ENCODE assay signal across 13 cellular contexts in the genomic region with DNA sequence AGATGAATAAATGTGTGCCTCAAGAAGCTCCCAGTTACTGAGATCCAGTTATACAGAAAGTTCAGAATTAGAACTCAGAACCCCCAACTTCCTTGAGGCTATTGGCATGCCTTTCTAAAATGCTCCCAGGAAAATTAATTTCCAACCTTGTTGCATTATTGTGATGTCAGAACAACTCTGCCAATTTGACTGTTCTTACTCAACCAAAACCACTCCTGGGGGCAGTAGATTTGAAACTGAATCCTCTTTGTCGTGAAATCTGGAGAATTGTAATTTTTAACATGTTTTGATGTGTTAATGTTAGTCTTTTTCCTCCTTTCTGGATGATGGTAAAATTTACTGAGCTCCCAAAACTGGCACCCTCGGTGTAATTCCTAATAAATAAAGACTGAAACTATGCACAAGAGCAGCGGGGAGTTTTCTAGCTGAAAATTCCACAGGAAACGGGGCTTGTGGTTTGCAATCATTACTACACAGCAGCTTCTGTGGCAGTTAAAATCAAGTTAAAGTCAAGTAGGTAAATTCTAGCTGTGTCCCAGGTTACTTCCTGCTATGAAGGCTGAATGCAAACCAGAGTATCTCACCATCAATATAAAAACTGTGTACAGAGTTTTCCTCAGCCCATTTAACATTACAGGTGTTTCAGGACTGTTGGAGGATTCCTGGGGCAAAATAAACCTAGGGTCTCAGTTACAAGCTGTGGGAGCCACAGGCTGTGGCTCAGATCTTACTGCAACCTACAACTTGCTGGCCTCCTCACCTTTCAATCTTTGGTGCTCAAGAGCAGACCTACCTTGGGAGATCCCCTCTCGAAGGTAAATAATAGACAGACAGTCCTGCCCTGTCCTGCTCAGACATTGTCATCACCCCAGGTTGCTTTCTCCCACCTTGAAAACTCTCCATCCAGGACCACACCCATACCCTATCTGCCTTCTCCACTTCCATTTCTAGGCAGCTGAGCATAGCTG.
A peak's percentile ranks its signal among the peaks of the same experiment; 100 is the strongest.
DNase-seq lines count a peak whose midpoint lies in the region; ATAC-seq and TF ChIP-seq lines count a peak whose summit lies in the region.
"Had no signal": no experiment of that assay in that cellular context is flagged by ENCODE, and none has a peak within 500 bp of the region (broad histone marks: within the 10 kb centered on the region; RNA-seq: fewer than 3 reads in every experiment).

No MANE protein-coding gene starts in this region.

- no TSS peak for BruUV-seq in Caco-2 (replicated peaks; lab: Mats Ljungman, UMichigan)

- intact Hi-C loops in Caco-2 (cut with micrococcal nuclease; ENCODE audit: unreplicated experiment): no loop called here

- peaks cover 31% of the 10 kb centered on the region for H3K27me3 Mint-ChIP-seq in CD4-positive, CD25-positive, alpha-beta regulatory T cell
- H3K27me3 Mint-ChIP-seq in T-helper 17 cell (peaks cover 15% of the 10 kb centered on the region), Caco-2 (ENCODE audit: insufficient read depth, unreplicated experiment) (peaks cover 8% of the 10 kb centered on the region)

- peaks cover 6% of the 10 kb centered on the region for H3K4me1 ChIP-seq in CD4-positive, CD25-positive, alpha-beta regulatory T cell (ENCODE audit: control insufficient read depth, insufficient read depth, low read length, poor library complexity, severe bottlenecking)
- no peaks in the 10 kb centered on the region for H3K4me1 ChIP-seq in Caco-2
- H3K4me1 ChIP-seq: neural progenitor cell, thyroid gland had no signal

- H3K4me1 Mint-ChIP-seq in CD4-positive, CD25-positive, alpha-beta regulatory T cell: peaks cover 0 to 16% (median 9%) of the 10 kb centered on the region in 4 donors
- peaks cover 11% of the 10 kb centered on the region for H3K4me1 Mint-ChIP-seq in T-helper 17 cell
- H3K4me1 Mint-ChIP-seq in Caco-2 (ENCODE audit: low read depth, unreplicated experiment): no peaks in the 10 kb centered on the region
- H3K4me1 Mint-ChIP-seq: endodermal cell had no signal

- POLR2A ChIA-PET in Caco-2 (lab: Charles Lee): no interaction called here

- ATAC-seq in CD4-positive, CD25-positive, alpha-beta regulatory T cell (ENCODE audit: low read depth in 2 of 2): no peak
- ATAC-seq in GM19023 (IDR thresholded peaks at IDR 0.05; ENCODE audit: unreplicated experiment) (peak; percentile 63), HG02943 (IDR thresholded peaks at IDR 0.05; ENCODE audit: low read depth, unreplicated experiment) (peak; percentile 80), T-helper 17 cell (peak; percentile 69)

- H3K27ac ChIP-seq in CD4-positive, CD25-positive, alpha-beta regulatory T cell (ENCODE audit: insufficient read depth, low read length, poor library complexity, severe bottlenecking): no peak overlapping the region
- H3K27ac ChIP-seq: neural progenitor cell, thyroid gland had no signal

- no peak overlapping the region for H3K4me3 Mint-ChIP-seq in CD4-positive, CD25-positive, alpha-beta regulatory T cell
- H3K4me3 Mint-ChIP-seq in T-helper 17 cell (no peak overlapping the region), Caco-2 (ENCODE audit: unreplicated experiment) (no peak overlapping the region)
- H3K4me3 Mint-ChIP-seq: endodermal cell, neural progenitor cell had no signal

- no peaks in the 10 kb centered on the region for H3K9me3 ChIP-seq in CD4-positive, CD25-positive, alpha-beta regulatory T cell (ENCODE audit: control insufficient read depth in 2 of 2, low read length in 2 of 2)
- no peaks in the 10 kb centered on the region for H3K9me3 ChIP-seq in T-helper 17 cell (ENCODE audit: control insufficient read depth, low read length, poor library complexity, severe bottlenecking)
- H3K9me3 ChIP-seq in Caco-2: no peaks in the 10 kb centered on the region
- H3K9me3 ChIP-seq: thyroid gland had no signal

- H3K9me3 Mint-ChIP-seq in CD4-positive, CD25-positive, alpha-beta regulatory T cell: peaks cover 0 to 2% (median 0%) of the 10 kb centered on the region in 7 donors
- H3K9me3 Mint-ChIP-seq in Caco-2 (ENCODE audit: unreplicated experiment): no peaks in the 10 kb centered on the region
- H3K9me3 Mint-ChIP-seq: neural progenitor cell had no signal

- no peak for TF ChIP-seq CTCF in Caco-2 (IDR thresholded peaks at IDR 0.05; ENCODE audit: insufficient read depth in 1 of 2, low read depth in 1 of 2, low read length in 1 of 2, severe bottlenecking in 1 of 2, unreplicated experiment in 1 of 2)

- no peak overlapping the region for H3K4me3 ChIP-seq in CD4-positive, CD25-positive, alpha-beta regulatory T cell (ENCODE audit: low read depth, low read length)
- H3K4me3 ChIP-seq in Caco-2 (ENCODE audit: low read depth, low read length): no peak overlapping the region
- H3K4me3 ChIP-seq: neural progenitor cell, thyroid gland had no signal

- no peaks in the 10 kb centered on the region for H3K36me3 Mint-ChIP-seq in CD4-positive, CD25-positive, alpha-beta regulatory T cell
- no peaks in the 10 kb centered on the region for H3K36me3 Mint-ChIP-seq in T-helper 17 cell (ENCODE audit: low read depth)
- no peaks in the 10 kb centered on the region for H3K36me3 Mint-ChIP-seq in Caco-2 (ENCODE audit: insufficient read depth, unreplicated experiment)
- H3K36me3 Mint-ChIP-seq: neural progenitor cell had no signal

- CTCF ChIA-PET in Caco-2 (lab: Charles Lee): no interaction called here

- H3K27ac Mint-ChIP-seq in CD4-positive, CD25-positive, alpha-beta regulatory T cell: peak overlapping the region in 2 of 3 donors; percentile 36 to 83
- peak overlapping the region; percentile 39 for H3K27ac Mint-ChIP-seq in T-helper 17 cell
- H3K27ac Mint-ChIP-seq in Caco-2 (ENCODE audit: unreplicated experiment): no peak overlapping the region
- H3K27ac Mint-ChIP-seq: endodermal cell, neural progenitor cell had no signal

- peaks cover 4% of the 10 kb centered on the region for H3K27me3 ChIP-seq in CD4-positive, CD25-positive, alpha-beta regulatory T cell (ENCODE audit: control insufficient read depth, insufficient read depth, low read length)
- H3K27me3 ChIP-seq in Caco-2 (replicated peaks; ENCODE audit: control insufficient read depth, insufficient read depth, low read length): no peaks in the 10 kb centered on the region; the same call in 1 of the 2 replicates
- H3K27me3 ChIP-seq: thyroid gland had no signal

- H3K36me3 ChIP-seq in CD4-positive, CD25-positive, alpha-beta regulatory T cell (ENCODE audit: control insufficient read depth, insufficient read depth, low read length): no peaks in the 10 kb centered on the region
- no peaks in the 10 kb centered on the region for H3K36me3 ChIP-seq in Caco-2 (ENCODE audit: control insufficient read depth, insufficient read depth, low read length)
- H3K36me3 ChIP-seq: neural progenitor cell, thyroid gland had no signal

- DNase-seq in CD4-positive, CD25-positive, alpha-beta regulatory T cell: peak in 1 of 3 donors; percentile 9
- DNase-seq in T-helper 17 cell (no peak), DMS153 treated with DMSO at 0.1 percent for 48 hours (lab: John Stamatoyannopoulos, UW; ENCODE audit: unreplicated experiment) (no peak), Caco-2 (no peak), GOT3 (lab: John Stamatoyannopoulos, UW) (no peak), MV-4-11 (lab: John Stamatoyannopoulos, UW) (no peak)
- DNase-seq: COR-L47, endodermal cell, NCI-H774, thyroid gland had no signal

Comparison
In these comparisons a context has a peak if more than half of its experiments do, and no peak if none do; other contexts are left out.
1. ATAC-seq: peak in GM19023 (single experiment), HG02943 (single experiment) and T-helper 17 cell (single experiment); none in CD4-positive, CD25-positive, alpha-beta regulatory T cell (0 of 2).